Comparison of ENCODE assay signal across 28 cellular contexts in genomic region chr5:77563475-77563874, GRCh38.
DNase-seq lines count a peak whose midpoint lies in the region; ATAC-seq and TF ChIP-seq lines count a peak whose summit lies in the region.
"Had no signal": no experiment of that assay in that cellular context is flagged by ENCODE, and none has a peak within 500 bp of the region (broad histone marks: within the 10 kb centered on the region; RNA-seq: fewer than 3 reads in every experiment).

No MANE protein-coding gene starts in this region.

- CTCF ChIA-PET in A673 (lab: Charles Lee): no interaction called here
- CTCF ChIA-PET in CD8-positive, alpha-beta T cell (lab: Charles Lee): no interaction called here

- H3K4me3 ChIP-seq in A673 (ENCODE audit: low read depth, low read length, poor library complexity, severe bottlenecking): no peak overlapping the region
- no peak overlapping the region for H3K4me3 ChIP-seq in BE2C (ENCODE audit: low read depth, low read length)
- no peak overlapping the region for H3K4me3 ChIP-seq in SK-N-MC
- H3K4me3 ChIP-seq in CD8-positive, alpha-beta T cell (ENCODE audit: low read depth, low read length): no peak overlapping the region
- H3K4me3 ChIP-seq: body of pancreas, left lung had no signal

- no TSS peak for BruUV-seq in A673 (replicated peaks; lab: Mats Ljungman, UMichigan)

- peak; percentile 6 for DNase-seq in A673 (ENCODE audit: low spot score)
- DNase-seq in BE2C: peak; percentile 44
- peak; percentile 72 for DNase-seq in NCI-H2029 (lab: John Stamatoyannopoulos, UW)
- peak; percentile 5 for DNase-seq in SK-N-MC (ENCODE audit: low read depth, low spot score)
- no peak for DNase-seq in CD8-positive, alpha-beta T cell
- no peak for DNase-seq in AG08396 (ENCODE audit: low spot score)
- DNase-seq: activated CD4-positive, alpha-beta memory T cell treated with anti-CD3 and anti-CD28 coated beads for 36 hours; activated CD4-positive, CD25-positive, alpha-beta regulatory T cell treated with anti-CD3 and anti-CD28 coated beads, Interleukin-2, amount 50 U/mL, for 72 hours; activated CD8-positive, alpha-beta memory T cell treated with anti-CD3 and anti-CD28 coated beads, Interleukin-2, amount 50 U/mL, for 4 hours; activated naive CD4-positive, alpha-beta T cell treated with anti-CD3 and anti-CD28 coated beads for 36 hours; dermis blood vessel endothelial cell; endodermal cell; foreskin fibroblast; islet precursor cell; Karpas-422; left lung; mesenchymal stem cell; NCI-H187 treated with DMSO at 0.1 percent for 48 hours; nephron progenitor cell; NK-92 treated with Interleukin-12 subunit alpha and Interleukin-12 subunit beta, amount 100 ng/mL, for 24 hours; PC-3; stimulated activated CD4-positive, alpha-beta T cell treated with anti-CD3 and anti-CD28 coated beads, Interleukin-15, amount 100 ng/mL, for 24 hours; stimulated activated CD4-positive, alpha-beta T cell treated with anti-CD3 and anti-CD28 coated beads, Interleukin-4, amount 100 ng/mL, for 4 hours had no signal

- H3K4me3 Mint-ChIP-seq in CD8-positive, alpha-beta T cell: no peak overlapping the region
- H3K4me3 Mint-ChIP-seq: activated CD4-positive, alpha-beta memory T cell treated with anti-CD3 and anti-CD28 coated beads for 36 hours; activated naive CD4-positive, alpha-beta T cell treated with anti-CD3 and anti-CD28 coated beads for 36 hours; activated T-helper 1 cell treated with anti-CD3 and anti-CD28 coated beads, Interleukin-12 subunit alpha, Interleukin-12 subunit beta, Interleukin-2, Interleukin-4 antibody, amounts not matched to agents 30 ng/mL and 10 ng/mL and 1 ng/mL, durations not matched to agents 14 hours and 24 hours and 36 hours; endodermal cell; nephron progenitor cell; type B pancreatic cell had no signal

- H3K9me3 ChIP-seq in A673 (ENCODE audit: low read depth, low read length, poor library complexity, severe bottlenecking) (no peaks in the 10 kb centered on the region), BE2C (no peaks in the 10 kb centered on the region), SK-N-MC (ENCODE audit: low read depth, low read length) (no peaks in the 10 kb centered on the region)
- no peaks in the 10 kb centered on the region for H3K9me3 ChIP-seq in CD8-positive, alpha-beta T cell (ENCODE audit: low read length)
- H3K9me3 ChIP-seq: body of pancreas, left lung had no signal

- no peaks in the 10 kb centered on the region for H3K4me1 ChIP-seq in A673 (ENCODE audit: insufficient read depth, low read length, poor library complexity, severe bottlenecking)
- H3K4me1 ChIP-seq in BE2C: no peaks in the 10 kb centered on the region
- H3K4me1 ChIP-seq in CD8-positive, alpha-beta T cell (ENCODE audit: insufficient read depth, low read length): no peaks in the 10 kb centered on the region
- H3K4me1 ChIP-seq: body of pancreas, left lung had no signal

- H3K9ac ChIP-seq in SK-N-MC (ENCODE audit: insufficient read length): no peak overlapping the region

- peaks cover 12% of the 10 kb centered on the region for H3K27me3 Mint-ChIP-seq in CD8-positive, alpha-beta T cell (ENCODE audit: low read depth)

- no peak overlapping the region for H3K27ac ChIP-seq in A673 (ENCODE audit: low read depth, low read length, poor library complexity, severe bottlenecking)
- no peak overlapping the region for H3K27ac ChIP-seq in SK-N-MC
- H3K27ac ChIP-seq in CD8-positive, alpha-beta T cell (ENCODE audit: low read depth, low read length): no peak overlapping the region
- H3K27ac ChIP-seq: body of pancreas, C4-2B, left lung had no signal

- POLR2A ChIA-PET in A673 (lab: Charles Lee; ENCODE audit: low non-redundant PET): no interaction called here
- POLR2A ChIA-PET in CD8-positive, alpha-beta T cell (lab: Charles Lee): no interaction called here

- TF ChIP-seq CTCF in A673 (conservative IDR thresholded peaks at IDR 0.05; ENCODE audit: low read depth, low read length): no peak
- TF ChIP-seq CTCF in BE2C (IDR thresholded peaks at IDR 0.05; ENCODE audit: low read depth, low read length): no peak
- no peak for TF ChIP-seq CTCF in CD8-positive, alpha-beta T cell (IDR thresholded peaks at IDR 0.05)

- no peak for ATAC-seq in CD8-positive, alpha-beta T cell
- no peak for ATAC-seq in GM19397 (IDR thresholded peaks at IDR 0.05; ENCODE audit: unreplicated experiment)
- ATAC-seq: body of pancreas, left lung had no signal

- no peaks in the 10 kb centered on the region for H3K4me1 Mint-ChIP-seq in CD8-positive, alpha-beta T cell (ENCODE audit: low read depth)

- no peaks in the 10 kb centered on the region for H3K9me3 Mint-ChIP-seq in CD8-positive, alpha-beta T cell
- H3K9me3 Mint-ChIP-seq: activated CD4-positive, alpha-beta memory T cell treated with anti-CD3 and anti-CD28 coated beads for 36 hours; activated naive CD4-positive, alpha-beta T cell treated with anti-CD3 and anti-CD28 coated beads for 36 hours; activated T-helper 1 cell treated with anti-CD3 and anti-CD28 coated beads, Interleukin-12 subunit alpha, Interleukin-12 subunit beta, Interleukin-2, Interleukin-4 antibody, amounts not matched to agents 30 ng/mL and 10 ng/mL and 1 ng/mL, durations not matched to agents 14 hours and 24 hours and 36 hours; endodermal cell; nephron progenitor cell; type B pancreatic cell had no signal

- no peaks in the 10 kb centered on the region for H3K36me3 ChIP-seq in A673 (ENCODE audit: insufficient read depth, low read length, poor library complexity, severe bottlenecking)
- H3K36me3 ChIP-seq in BE2C: no peaks in the 10 kb centered on the region
- no peaks in the 10 kb centered on the region for H3K36me3 ChIP-seq in SK-N-MC (ENCODE audit: insufficient read depth, low read length)
- H3K36me3 ChIP-seq in CD8-positive, alpha-beta T cell (ENCODE audit: insufficient read depth, low read length): no peaks in the 10 kb centered on the region
- H3K36me3 ChIP-seq: left lung had no signal

- H3K27ac Mint-ChIP-seq in CD8-positive, alpha-beta T cell: no peak overlapping the region
- H3K27ac Mint-ChIP-seq: activated CD4-positive, alpha-beta memory T cell treated with anti-CD3 and anti-CD28 coated beads for 36 hours; activated naive CD4-positive, alpha-beta T cell treated with anti-CD3 and anti-CD28 coated beads for 36 hours; activated T-helper 1 cell treated with anti-CD3 and anti-CD28 coated beads, Interleukin-12 subunit alpha, Interleukin-12 subunit beta, Interleukin-2, Interleukin-4 antibody, amounts not matched to agents 30 ng/mL and 10 ng/mL and 1 ng/mL, durations not matched to agents 14 hours and 24 hours and 36 hours; endodermal cell; nephron progenitor cell; type B pancreatic cell had no signal

- H3K27me3 ChIP-seq in A673 (replicated peaks; ENCODE audit: insufficient read depth, low read depth, low read length, poor library complexity): peaks cover 53% of the 10 kb centered on the region
- no peaks in the 10 kb centered on the region for H3K27me3 ChIP-seq in BE2C
- no peaks in the 10 kb centered on the region for H3K27me3 ChIP-seq in CD8-positive, alpha-beta T cell (ENCODE audit: insufficient read depth, low read length)
- H3K27me3 ChIP-seq: body of pancreas, left lung had no signal

- H3K36me3 Mint-ChIP-seq in CD8-positive, alpha-beta T cell: no peaks in the 10 kb centered on the region
- H3K36me3 Mint-ChIP-seq: activated CD4-positive, alpha-beta memory T cell treated with anti-CD3 and anti-CD28 coated beads for 36 hours; type B pancreatic cell had no signal

- intact Hi-C loops in A673 (cut with micrococcal nuclease; ENCODE audit: unreplicated experiment): loop anchor here (5.0 to 10.0 kb wide), 3 partner anchors 441 to 704 kb away; no protein-coding TSS in a partner anchor
- intact Hi-C loops in CD8-positive, alpha-beta T cell (cut with DNase I, micrococcal nuclease): loop anchor here in 1 of 2 experiments (5.0 kb wide), 1 partner anchor 599 kb away; no protein-coding TSS in a partner anchor

Comparison
In these comparisons a context has a peak if more than half of its experiments do, and no peak if none do; other contexts are left out.
1. DNase-seq: peak in A673 (single experiment), BE2C (single experiment), NCI-H2029 (single experiment) and SK-N-MC (single experiment); none in CD8-positive, alpha-beta T cell (0 of 7) and AG08396 (single experiment).